1 cellular context compared by ENCODE assay signal in genomic region chr2:24045511-24046508, GRCh38.
A peak's percentile ranks its signal among the peaks of the same experiment; 100 is the strongest.
TF ChIP-seq lines count a peak whose summit lies in the region.

No MANE protein-coding gene starts in this region.

TF ChIP-seq in HepG2, 621 proteins besides CTCF, POLR2A, EP300 and RAD21 (continued from another document and continues in another):
- TF ChIP-seq USF2 (IDR thresholded peaks at IDR 0.05; ENCODE audit: low read depth, low read length) (no peak), USF2 (CRISPR knock-in tag; IDR thresholded peaks at IDR 0.05; ENCODE audit: borderline replicate concordance) (no peak), ZNF331 (CRISPR knock-in tag; IDR thresholded peaks at IDR 0.05) (peak; percentile 55; the same call in 1 of the 2 replicates), LCORL (IDR thresholded peaks at IDR 0.05) (peak; percentile 7; the same call in 1 of the 2 replicates), LCORL (CRISPR knock-in tag; IDR thresholded peaks at IDR 0.05) (0 out of 2 replicates have a peak, but pooled peaks have one; percentile 37), MIXL1 (CRISPR knock-in tag; IDR thresholded peaks at IDR 0.05) (peak; percentile 83), ATF7 (IDR thresholded peaks at IDR 0.05) (peak; percentile 48; the same call in 1 of the 2 replicates), ATF7 (CRISPR knock-in tag; IDR thresholded peaks at IDR 0.05) (no peak), MAX (IDR thresholded peaks at IDR 0.05) (no peak), RARA (CRISPR knock-in tag; IDR thresholded peaks at IDR 0.05) (peak; percentile 72), ZNF678 (CRISPR knock-in tag; IDR thresholded peaks at IDR 0.05) (no peak), CEBPG (CRISPR knock-in tag; IDR thresholded peaks at IDR 0.05) (peak; percentile 65), POLR2G (IDR thresholded peaks at IDR 0.05; ENCODE audit: low read depth, low read length) (peak; percentile 52), SKIL (CRISPR knock-in tag; IDR thresholded peaks at IDR 0.05; ENCODE audit: borderline replicate concordance) (no peak), IRF2 (CRISPR knock-in tag; IDR thresholded peaks at IDR 0.05) (no peak), ZNF274 (CRISPR knock-in tag; IDR thresholded peaks at IDR 0.05) (no peak), FLYWCH1 (CRISPR knock-in tag; IDR thresholded peaks at IDR 0.05) (no peak), PREB (CRISPR knock-in tag; IDR thresholded peaks at IDR 0.05) (no peak), ZNF607 (CRISPR knock-in tag; IDR thresholded peaks at IDR 0.05; ENCODE audit: borderline replicate concordance) (no peak), ZMYM3 (CRISPR knock-in tag; IDR thresholded peaks at IDR 0.05) (0 out of 2 replicates have a peak, but pooled peaks have one; percentile 2), REPIN1 (CRISPR knock-in tag; IDR thresholded peaks at IDR 0.05; ENCODE audit: borderline replicate concordance, low read depth) (no peak), ZSCAN25 (CRISPR knock-in tag; IDR thresholded peaks at IDR 0.05) (no peak), RORA (CRISPR knock-in tag; IDR thresholded peaks at IDR 0.05) (no peak), ZNF501 (CRISPR knock-in tag; IDR thresholded peaks at IDR 0.05) (no peak), ZNF18 (CRISPR knock-in tag; IDR thresholded peaks at IDR 0.05; ENCODE audit: insufficient replicate concordance) (peak; percentile 41), HMG20A (CRISPR knock-in tag; IDR thresholded peaks at IDR 0.05; ENCODE audit: borderline replicate concordance) (peak; percentile 45; the same call in 1 of the 2 replicates), ISX (CRISPR knock-in tag; conservative IDR thresholded peaks at IDR 0.05) (no peak), NR2F1 (CRISPR knock-in tag; IDR thresholded peaks at IDR 0.05) (no peak), SAP130 (CRISPR knock-in tag; IDR thresholded peaks at IDR 0.05; ENCODE audit: low read depth) (peak; percentile 84), ZNF746 (CRISPR knock-in tag; IDR thresholded peaks at IDR 0.05) (no peak), ZNF687 (CRISPR knock-in tag; IDR thresholded peaks at IDR 0.05) (peak; percentile 43; the same call in 1 of the 2 replicates), ZNF674 (CRISPR knock-in tag; IDR thresholded peaks at IDR 0.05; ENCODE audit: low read depth) (no peak), ZNF597 (CRISPR knock-in tag; IDR thresholded peaks at IDR 0.05) (no peak), BRD4 (CRISPR knock-in tag; IDR thresholded peaks at IDR 0.05) (no peak), HDAC2 (CRISPR knock-in tag; IDR thresholded peaks at IDR 0.05) (peak; percentile 64; the same call in 1 of the 2 replicates), GTF2F1 (IDR thresholded peaks at IDR 0.05; ENCODE audit: low read length) (no peak), ATM (IDR thresholded peaks at IDR 0.05; ENCODE audit: borderline replicate concordance) (no peak), ZNF441 (CRISPR knock-in tag; IDR thresholded peaks at IDR 0.05; ENCODE audit: borderline replicate concordance) (0 out of 2 replicates have a peak, but pooled peaks have one; percentile 4), MED1 (CRISPR knock-in tag; IDR thresholded peaks at IDR 0.05) (peak; percentile 17; the same call in 1 of the 2 replicates), ZNF781 (CRISPR knock-in tag; IDR thresholded peaks at IDR 0.05; ENCODE audit: borderline replicate concordance, not compliant biosample characterization) (no peak), ZNF660 (CRISPR knock-in tag; IDR thresholded peaks at IDR 0.05; ENCODE audit: borderline replicate concordance, low read depth) (no peak), BCL6 (CRISPR knock-in tag; IDR thresholded peaks at IDR 0.05) (peak; percentile 79), MTA3 (CRISPR knock-in tag; IDR thresholded peaks at IDR 0.05) (no peak), YY1 (IDR thresholded peaks at IDR 0.05; ENCODE audit: insufficient read depth, insufficient replicate concordance, low read depth, low read length) (no peak), SYNCRIP (IDR thresholded peaks at IDR 0.05; ENCODE audit: insufficient read depth, low read depth, low read length) (no peak), ZNF572 (CRISPR knock-in tag; IDR thresholded peaks at IDR 0.05) (no peak), CHD2 (IDR thresholded peaks at IDR 0.05; ENCODE audit: low read depth, low read length) (no peak), ZNF253 (CRISPR knock-in tag; IDR thresholded peaks at IDR 0.05; ENCODE audit: borderline replicate concordance) (no peak), RBAK (CRISPR knock-in tag; IDR thresholded peaks at IDR 0.05) (no peak), ZKSCAN8 (CRISPR knock-in tag; IDR thresholded peaks at IDR 0.05; ENCODE audit: borderline replicate concordance) (0 out of 2 replicates have a peak, but pooled peaks have one; percentile 14), IKZF5 (CRISPR knock-in tag; IDR thresholded peaks at IDR 0.05) (peak; percentile 20; the same call in 1 of the 2 replicates), ZNF703 (CRISPR knock-in tag; IDR thresholded peaks at IDR 0.05; ENCODE audit: borderline replicate concordance) (no peak), NR2C2 (CRISPR knock-in tag; IDR thresholded peaks at IDR 0.05; ENCODE audit: borderline replicate concordance) (no peak; the same call in 1 of the 2 replicates), RFX1 (IDR thresholded peaks at IDR 0.05) (no peak), ZFP82 (CRISPR knock-in tag; IDR thresholded peaks at IDR 0.05; ENCODE audit: borderline replicate concordance) (no peak), ZNF275 (CRISPR knock-in tag; IDR thresholded peaks at IDR 0.05; ENCODE audit: borderline replicate concordance) (no peak), ZNF629 (CRISPR knock-in tag; conservative IDR thresholded peaks at IDR 0.05) (no peak)
